13 cellular contexts compared by ENCODE assay signal in the genomic region with DNA sequence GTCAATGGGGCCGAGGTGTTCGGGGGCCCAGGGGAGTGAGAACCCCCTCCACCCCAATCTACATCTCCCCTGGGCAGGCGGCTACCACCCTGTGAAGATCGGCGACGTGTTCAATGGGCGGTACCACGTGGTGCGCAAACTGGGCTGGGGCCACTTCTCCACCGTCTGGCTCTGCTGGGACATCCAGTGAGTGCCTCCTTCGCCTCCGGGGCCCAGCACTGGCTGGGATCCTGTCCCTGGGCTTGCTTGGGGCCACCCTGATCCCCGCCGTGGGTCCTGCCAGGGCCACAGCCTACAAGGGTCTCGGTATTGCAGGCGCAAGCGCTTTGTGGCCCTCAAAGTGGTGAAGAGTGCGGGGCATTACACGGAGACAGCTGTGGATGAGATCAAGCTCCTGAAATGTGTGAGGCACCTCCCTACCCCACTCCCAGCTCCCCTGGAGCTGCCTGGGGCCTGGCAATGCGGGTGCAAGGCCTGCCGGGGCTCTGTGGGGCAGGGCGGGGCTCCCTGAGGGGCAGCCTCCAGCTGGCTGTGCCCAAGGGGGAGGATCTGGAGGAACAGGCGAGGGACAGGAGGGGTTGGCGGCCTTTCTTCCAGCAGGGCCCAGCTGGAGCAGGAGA. TPM values are rescaled to one million over a fixed set of nuclear protein-coding genes. Genes with fewer than 3 reads are reported as not detected.
DNase-seq lines count a peak whose midpoint lies in the region; ATAC-seq and TF ChIP-seq lines count a peak whose summit lies in the region.
"Had no signal": no experiment of that assay in that cellular context is flagged by ENCODE, and none has a peak within 500 bp of the region (broad histone marks: within the 10 kb centered on the region; RNA-seq: fewer than 3 reads in every experiment).

No MANE protein-coding gene starts in this region.

- H3K4me1 ChIP-seq in gastroesophageal sphincter (peaks cover 0 to 28% (median 0%) of the 10 kb centered on the region in 3 donors), gastrocnemius medialis (peaks cover 0 to 30% of the 10 kb centered on the region in 2 donors), thyroid gland (no peaks in the 10 kb centered on the region)

- H3K27me3 ChIP-seq in gastroesophageal sphincter: no peaks in the 10 kb centered on the region
- no peaks in the 10 kb centered on the region for H3K27me3 ChIP-seq in gastrocnemius medialis
- no peaks in the 10 kb centered on the region for H3K27me3 ChIP-seq in thyroid gland

- H3K9me3 ChIP-seq in gastroesophageal sphincter (no peaks in the 10 kb centered on the region), gastrocnemius medialis (no peaks in the 10 kb centered on the region), thyroid gland (no peaks in the 10 kb centered on the region)

- TF ChIP-seq EP300 in gastroesophageal sphincter (IDR thresholded peaks at IDR 0.05): no peak

- no peak for ATAC-seq in gastroesophageal sphincter
- peak; percentile 73 to 80 for ATAC-seq in gastrocnemius medialis
- no peak for ATAC-seq in GM19467 (IDR thresholded peaks at IDR 0.05; ENCODE audit: unreplicated experiment)
- ATAC-seq in GM19351 (IDR thresholded peaks at IDR 0.05; ENCODE audit: unreplicated experiment): no peak

- intact Hi-C loops in gastrocnemius medialis (cut with DNase I; ENCODE audit: low total_unique reads): loop anchor here (1.0 kb wide), 2 partner anchors 13 to 17 kb away; partner anchors contain the start of genes IDH3G, PLXNB3 and SSR4
- intact Hi-C loops in thyroid gland (cut with DNase I): no loop called here

- TF ChIP-seq CTCF in gastroesophageal sphincter (IDR thresholded peaks at IDR 0.05) (no peak), gastrocnemius medialis (IDR thresholded peaks at IDR 0.05 in 4 of 5, conservative IDR thresholded peaks at IDR 0.05 in 1 of 5) (no peak), thyroid gland (IDR thresholded peaks at IDR 0.05) (no peak)

- H3K27ac ChIP-seq in gastroesophageal sphincter: peak overlapping the region; percentile 51 to 82 (median 74)
- peak overlapping the region; percentile 88 to 94 (median 90) for H3K27ac ChIP-seq in gastrocnemius medialis
- no peak overlapping the region for H3K27ac ChIP-seq in thyroid gland

- in situ Hi-C loops in gastrocnemius medialis (cut with MboI; ENCODE audit: low sequenced_read_pairs in 4 of 4): loop anchor here in 3 of 4 donors (25.0 kb wide), 2 partner anchors 156 to 181 kb away; partner anchors contain the start of genes HCFC1 (in 2 of the 3), TMEM187 (in 2 of the 3), ARHGAP4 (in 1 of the 3) and NAA10 (in 1 of the 3)

- H3K36me3 ChIP-seq in gastroesophageal sphincter (peaks cover 0 to 47% of the 10 kb centered on the region in 2 donors), gastrocnemius medialis (no peaks in the 10 kb centered on the region), thyroid gland (peaks cover 0 to 3% of the 10 kb centered on the region in 2 donors)

- no peak overlapping the region for H3K4me3 ChIP-seq in gastroesophageal sphincter
- H3K4me3 ChIP-seq in gastrocnemius medialis: peak overlapping the region; percentile 37 to 52 (median 44)
- H3K4me3 ChIP-seq in thyroid gland (replicated peaks in 1 of 3): no peak overlapping the region

- DNase-seq in DMS153 treated with DMSO at 0.1 percent for 48 hours (lab: John Stamatoyannopoulos, UW; ENCODE audit: unreplicated experiment) (peak; percentile 19), NCI-H1436 treated with DMSO at 0.1 percent for 48 hours (lab: John Stamatoyannopoulos, UW) (peak; percentile 28), gastrocnemius medialis (peak; percentile 16 to 61), thyroid gland (no peak)
- no peak for DNase-seq in stimulated activated CD4-positive, alpha-beta T cell treated with anti-CD3 and anti-CD28 coated beads, Interleukin-15, amount 100 ng/mL, for 24 hours
- DNase-seq: CD4-positive, alpha-beta memory T cell; cerebellar nuclear complex; stimulated activated CD4-positive, alpha-beta T cell treated with anti-CD3 and anti-CD28 coated beads, Interleukin-4, amount 100 ng/mL, for 24 hours; stimulated activated naive CD4-positive, alpha-beta T cell treated with Interleukin-2 at 50 U/mL for 16 hours had no signal

- TF ChIP-seq POLR2A in gastroesophageal sphincter (IDR thresholded peaks at IDR 0.05) (no peak), gastrocnemius medialis (IDR thresholded peaks at IDR 0.05) (no peak), thyroid gland (IDR thresholded peaks at IDR 0.05) (no peak)

- WGBS in gastroesophageal sphincter (ENCODE audit: low coverage in 1 of 2), 2 donors: no CpG with 5 or more reads among the region's 24 CpGs
- WGBS in thyroid gland, 2 donors: 85% methylated on average over 9 of the region's 24 CpGs; no CpG with 5 or more reads in 1 of the 2 donors

RNA-seq across cellular contexts. Expression of gene SRPK3, which starts 0.7 kb away (rescaled TPM):
- total RNA-seq in gastroesophageal sphincter: 1 to 10 TPM in 3 of 4 donors, not detected in 1; 3.0 to 4.7 (median 4.4) TPM
- 10 to 100 TPM; 30.3 to 39.9 (median 33.8) TPM for total RNA-seq in gastrocnemius medialis
- under 1 TPM in 1 of 4 donors, not detected in 3; 0.22 TPM for total RNA-seq in thyroid gland
- total RNA-seq: activated CD8-positive, alpha-beta memory T cell treated with anti-CD3 and anti-CD28 coated beads for 36 hours; CD4-positive, alpha-beta memory T cell had no signal

RNA-seq across cellular contexts. Expression of gene IDH3G, which starts 12.6 kb away (rescaled TPM):
- total RNA-seq in gastroesophageal sphincter (100 to 1,000 TPM in 1 of 4 donors, 10 to 100 TPM in 3; 55.5 to 104 (median 59.7) TPM), gastrocnemius medialis (10 to 100 TPM; 79.8 to 92.7 (median 86.4) TPM), thyroid gland (100 to 1,000 TPM in 3 of 4 donors, 10 to 100 TPM in 1; 77.7 to 148 (median 115) TPM)

RNA-seq across cellular contexts. Expression of gene SSR4, which starts 12.9 kb away (rescaled TPM):
- total RNA-seq in gastroesophageal sphincter (100 to 1,000 TPM in 2 of 4 donors, 10 to 100 TPM in 2; 75.8 to 126 (median 110) TPM), gastrocnemius medialis (100 to 1,000 TPM in 2 of 4 donors, 10 to 100 TPM in 2; 73.9 to 111 (median 93.4) TPM), thyroid gland (100 to 1,000 TPM; 177 to 359 (median 279) TPM)

RNA-seq across cellular contexts. Expression of gene PLXNB3, which starts 17.5 kb away (rescaled TPM):
- total RNA-seq in gastroesophageal sphincter: 10 to 100 TPM in 3 of 4 donors, 1 to 10 TPM in 1; 9.2 to 19.2 (median 16.8) TPM
- 1 to 10 TPM in 1 of 4 donors, under 1 TPM in 3; 0.10 to 1.1 (median 0.13) TPM for total RNA-seq in gastrocnemius medialis
- total RNA-seq in thyroid gland: 1 to 10 TPM in 3 of 4 donors, under 1 TPM in 1; 0.67 to 2.0 (median 1.1) TPM
- total RNA-seq: CD4-positive, alpha-beta memory T cell had no signal

RNA-seq across cellular contexts. Expression of gene PDZD4, which starts 48.8 kb away (rescaled TPM):
- total RNA-seq in gastroesophageal sphincter (10 to 100 TPM; 10.6 to 48.5 (median 26.4) TPM), gastrocnemius medialis (1 to 10 TPM in 2 of 4 donors, under 1 TPM in 2; 0.59 to 2.2 (median 1.4) TPM), thyroid gland (1 to 10 TPM; 3.2 to 7.0 (median 4.5) TPM)

Comparison
In these comparisons a context has a peak if more than half of its experiments do, and no peak if none do; other contexts are left out.
1. DNase-seq: peak in DMS153 treated with DMSO at 0.1 percent for 48 hours (single experiment), NCI-H1436 treated with DMSO at 0.1 percent for 48 hours (single experiment) and gastrocnemius medialis (2 of 2); none in thyroid gland (0 of 2) and stimulated activated CD4-positive, alpha-beta T cell treated with anti-CD3 and anti-CD28 coated beads, Interleukin-15, amount 100 ng/mL, for 24 hours (single experiment).
2. ATAC-seq: peak in gastrocnemius medialis (2 of 2); none in gastroesophageal sphincter (single experiment), GM19467 (single experiment) and GM19351 (single experiment).
3. H3K27ac ChIP-seq: peak in gastroesophageal sphincter (4 of 4) and gastrocnemius medialis (4 of 4); none in thyroid gland (0 of 3).
4. H3K4me3 ChIP-seq: peak in gastrocnemius medialis (4 of 4); none in gastroesophageal sphincter (0 of 2) and thyroid gland (0 of 3).
5. RNA of gene SRPK3, which starts 0.7 kb away (total RNA-seq): 30.3 to 39.9 TPM in gastrocnemius medialis; 3.0 to 4.7 TPM in gastroesophageal sphincter and 0.22 TPM in thyroid gland; every median in the first group is over 4 times any median in the second.